Comparison of ENCODE assay signal across 2 cellular contexts in the genomic region with DNA sequence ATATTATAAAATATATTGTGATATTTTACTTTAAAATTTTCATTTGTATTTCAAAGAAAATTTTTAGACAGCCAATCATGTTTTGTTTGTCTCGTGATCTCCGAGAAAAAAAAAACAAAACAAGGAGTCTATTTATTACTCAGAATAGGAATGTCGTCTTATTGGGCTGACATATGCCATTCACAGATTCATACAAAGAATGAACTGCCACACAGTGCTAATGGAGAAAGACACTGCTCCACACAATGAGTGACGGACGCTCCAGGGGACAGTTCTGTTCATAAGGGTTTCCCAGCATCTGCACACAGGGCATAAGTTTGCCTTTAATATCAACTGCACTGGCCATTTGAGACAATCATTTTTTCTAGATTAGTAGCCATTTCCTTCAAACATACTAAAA.
TF ChIP-seq lines count a peak whose summit lies in the region.

No MANE protein-coding gene starts in this region.

TF ChIP-seq in GM12878, 131 proteins besides CTCF, POLR2A, EP300 and RAD21:
- TF ChIP-seq BHLHE40 (IDR thresholded peaks at IDR 0.05; ENCODE audit: borderline replicate concordance in 1 of 2, low read depth in 2 of 2, low read length in 1 of 2): peak in 1 of 2 experiments; percentile 26; a peak in 1 of 4 replicates
- TF ChIP-seq MEF2A (IDR thresholded peaks at IDR 0.05; ENCODE audit: insufficient read depth, low read depth, low read length): no peak
- TF ChIP-seq, protein P1, sequence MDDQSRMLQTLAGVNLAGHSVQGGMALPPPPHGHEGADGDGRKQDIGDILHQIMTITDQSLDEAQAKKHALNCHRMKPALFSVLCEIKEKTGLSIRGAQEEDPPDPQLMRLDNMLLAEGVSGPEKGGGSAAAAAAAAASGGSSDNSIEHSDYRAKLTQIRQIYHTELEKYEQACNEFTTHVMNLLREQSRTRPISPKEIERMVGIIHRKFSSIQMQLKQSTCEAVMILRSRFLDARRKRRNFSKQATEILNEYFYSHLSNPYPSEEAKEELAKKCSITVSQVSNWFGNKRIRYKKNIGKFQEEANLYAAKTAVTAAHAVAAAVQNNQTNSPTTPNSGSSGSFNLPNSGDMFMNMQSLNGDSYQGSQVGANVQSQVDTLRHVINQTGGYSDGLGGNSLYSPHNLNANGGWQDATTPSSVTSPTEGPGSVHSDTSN (IDR thresholded peaks at IDR 0.05; ENCODE audit: insufficient replicate concordance, low read depth, low read length): peak; percentile 47
- TF ChIP-seq, protein P2, sequence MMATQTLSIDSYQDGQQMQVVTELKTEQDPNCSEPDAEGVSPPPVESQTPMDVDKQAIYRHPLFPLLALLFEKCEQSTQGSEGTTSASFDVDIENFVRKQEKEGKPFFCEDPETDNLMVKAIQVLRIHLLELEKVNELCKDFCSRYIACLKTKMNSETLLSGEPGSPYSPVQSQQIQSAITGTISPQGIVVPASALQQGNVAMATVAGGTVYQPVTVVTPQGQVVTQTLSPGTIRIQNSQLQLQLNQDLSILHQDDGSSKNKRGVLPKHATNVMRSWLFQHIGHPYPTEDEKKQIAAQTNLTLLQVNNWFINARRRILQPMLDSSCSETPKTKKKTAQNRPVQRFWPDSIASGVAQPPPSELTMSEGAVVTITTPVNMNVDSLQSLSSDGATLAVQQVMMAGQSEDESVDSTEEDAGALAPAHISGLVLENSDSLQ (IDR thresholded peaks at IDR 0.05): peak; percentile 59; the same call in 1 of the 2 replicates
- no peak for TF ChIP-seq WRNIP1 (IDR thresholded peaks at IDR 0.05; ENCODE audit: borderline replicate concordance, low read depth, low read length)

TF ChIP-seq in neural cell, 6 proteins besides CTCF, POLR2A, EP300 and RAD21:
- peak; percentile 41 for TF ChIP-seq POLR2AphosphoS5 (IDR thresholded peaks at IDR 0.05)
- TF ChIP-seq SMC3 (conservative IDR thresholded peaks at IDR 0.05; ENCODE audit: poor library complexity): no peak
TF ChIP-seq in neural cell: peak in this region for 1.
